Comparison of ENCODE assay signal across 12 cellular contexts in genomic region chr11:73312806-73313403, GRCh38. TPM values are rescaled to one million over a fixed set of nuclear protein-coding genes. Genes with fewer than 3 reads are reported as not detected.
DNase-seq lines count a peak whose midpoint lies in the region; ATAC-seq, FAIRE-seq and TF ChIP-seq lines count a peak whose summit lies in the region.
"Had no signal": no experiment of that assay in that cellular context is flagged by ENCODE, and none has a peak within 500 bp of the region (broad histone marks: within the 10 kb centered on the region; RNA-seq: fewer than 3 reads in every experiment).

No MANE protein-coding gene starts in this region.

- peak overlapping the region; percentile 36 for H3K9ac ChIP-seq in endothelial cell of umbilical vein (replicated peaks; ENCODE audit: extremely low read depth, insufficient read depth, low read length)

- peaks cover 51% of the 10 kb centered on the region for H3K79me2 ChIP-seq in endothelial cell of umbilical vein (ENCODE audit: control insufficient read depth, insufficient read depth, low read length)

- no peak overlapping the region for H2AFZ ChIP-seq in endothelial cell of umbilical vein (ENCODE audit: low read depth, low read length)

- H3K27ac ChIP-seq in heart right ventricle (peak overlapping the region; percentile 67 to 100 (median 98)), endothelial cell of umbilical vein (ENCODE audit: insufficient read depth, low read depth, low read length) (peak overlapping the region; percentile 56), uterus (peak overlapping the region; percentile 91 to 93)
- H3K27ac ChIP-seq: C4-2B had no signal

- H3K9me1 ChIP-seq in endothelial cell of umbilical vein (replicated peaks; ENCODE audit: control insufficient read depth, extremely low read depth, insufficient read depth, low read length): no peaks in the 10 kb centered on the region

- no peaks in the 10 kb centered on the region for H3K36me3 Mint-ChIP-seq in neural crest cell (ENCODE audit: low read depth)

- no peaks in the 10 kb centered on the region for H3K27me3 Mint-ChIP-seq in neural crest cell (ENCODE audit: low read depth)

- no peaks in the 10 kb centered on the region for H3K9me3 ChIP-seq in heart right ventricle
- no peaks in the 10 kb centered on the region for H3K9me3 ChIP-seq in endothelial cell of umbilical vein (replicated peaks; ENCODE audit: control insufficient read depth, insufficient read depth, low read length)
- no peaks in the 10 kb centered on the region for H3K9me3 ChIP-seq in uterus

- H3K36me3 ChIP-seq in heart right ventricle (peaks cover 0 to 20% (median 0%) of the 10 kb centered on the region in 9 donors), endothelial cell of umbilical vein (ENCODE audit: control insufficient read depth in 2 of 2, extremely low read depth in 1 of 2, insufficient read depth in 2 of 2, low read length in 2 of 2) (peaks cover 0 to 5% of the 10 kb centered on the region in 2 experiments), uterus (no peaks in the 10 kb centered on the region)

- peak overlapping the region; percentile 78 for H3K4me3 Mint-ChIP-seq in neural crest cell

- H3K4me1 Mint-ChIP-seq in neural crest cell: peaks cover 57% of the 10 kb centered on the region

- TF ChIP-seq POLR2A in endothelial cell of umbilical vein (IDR thresholded peaks at IDR 0.05; ENCODE audit: low read depth, low read length) (no peak), uterus (IDR thresholded peaks at IDR 0.05) (no peak)

- TF ChIP-seq CTCF in heart right ventricle (IDR thresholded peaks at IDR 0.05) (no peak), endothelial cell of umbilical vein (IDR thresholded peaks at IDR 0.05; ENCODE audit: extremely low read depth in 1 of 2, insufficient read depth in 1 of 2, low read depth in 1 of 2, low read length in 2 of 2) (no peak), neural crest cell (conservative IDR thresholded peaks at IDR 0.05) (no peak), uterus (IDR thresholded peaks at IDR 0.05) (no peak)

- 36 to 45% methylated on average over 7 of the region's 7 CpGs for WGBS in heart right ventricle, 2 donors

- H3K27ac Mint-ChIP-seq in neural crest cell (ENCODE audit: unreplicated experiment): peak overlapping the region; percentile 94
- H3K27ac Mint-ChIP-seq: activated T-helper 2 cell treated with anti-CD3 and anti-CD28 coated beads, Interferon-gamma antibody, Interleukin-2, Interleukin-4, amounts not matched to agents 10 μg/mL and 5 μg/mL and 100 μg/mL, durations not matched to agents 14 hours and 24 hours and 36 hours had no signal

- intact Hi-C loops in heart right ventricle (cut with DNase I): no loop called here
- intact Hi-C loops in Right ventricle myocardium superior (cut with DNase I): no loop called here
- intact Hi-C loops in endothelial cell of umbilical vein (cut with micrococcal nuclease): loop anchor here (1.0 kb wide), 1 partner anchor 8 kb away; no protein-coding TSS in a partner anchor
- intact Hi-C loops in uterus (cut with DNase I; ENCODE audit: low total_unique reads): no loop called here

- H3K4me3 ChIP-seq in heart right ventricle: peak overlapping the region; percentile 19 to 88 (median 74)
- H3K4me3 ChIP-seq in endothelial cell of umbilical vein (replicated peaks in 1 of 3; ENCODE audit: insufficient read depth in 1 of 3, low read depth in 1 of 3, low read length in 3 of 3): peak overlapping the region in 2 of 3 experiments; percentile 3 to 23
- H3K4me3 ChIP-seq in uterus: peak overlapping the region; percentile 37 to 46

- H3K27me3 ChIP-seq in heart right ventricle: peaks cover 0 to 20% (median 0%) of the 10 kb centered on the region in 7 donors
- no peaks in the 10 kb centered on the region for H3K27me3 ChIP-seq in endothelial cell of umbilical vein (ENCODE audit: control insufficient read depth in 2 of 2, insufficient read depth in 2 of 2, low read length in 2 of 2)
- H3K27me3 ChIP-seq in uterus: no peaks in the 10 kb centered on the region

- ATAC-seq in heart right ventricle (no peak), Right ventricle myocardium superior (ENCODE audit: poor library complexity) (no peak), HG03108 (IDR thresholded peaks at IDR 0.05; ENCODE audit: unreplicated experiment) (no peak)

- CTCF ChIA-PET in endothelial cell of umbilical vein (lab: Charles Lee): interaction anchor here (0.9 to 16.0 kb wide), 5 partner anchors 11 to 38 kb away, joined by 3 to 455 read pairs (median 4); no protein-coding TSS in a partner anchor

- POLR2A ChIA-PET in endothelial cell of umbilical vein (lab: Charles Lee): interaction anchor here (0.7 kb wide), 1 partner anchor 9 kb away, joined by 3 read pairs; no protein-coding TSS in a partner anchor

- H3K4me1 ChIP-seq in heart right ventricle: peaks cover 48 to 99% (median 85%) of the 10 kb centered on the region in 9 donors
- H3K4me1 ChIP-seq in endothelial cell of umbilical vein (ENCODE audit: control insufficient read depth, extremely low read depth, insufficient read depth, low read length): peaks cover 35% of the 10 kb centered on the region
- peaks cover 12 to 28% of the 10 kb centered on the region in 2 donors for H3K4me1 ChIP-seq in uterus

- dilution Hi-C loops in endothelial cell of umbilical vein (cut with MboI; ENCODE audit: extremely low pct_ligation_motif_present, low sequenced_read_pairs): no loop called here

- no peaks in the 10 kb centered on the region for H4K20me1 ChIP-seq in endothelial cell of umbilical vein (replicated peaks; ENCODE audit: control insufficient read depth, extremely low read depth, insufficient read depth, low read length)

- DNase-seq in heart right ventricle: no peak
- no peak for DNase-seq in Right ventricle myocardium superior
- DNase-seq in endothelial cell of umbilical vein (ENCODE audit: low read depth, low spot score): no peak
- DNase-seq in neural crest cell (ENCODE audit: low read depth, low spot score): no peak
- DNase-seq in uterus: peak in 1 of 2 donors; percentile 17
- DNase-seq in COLO668 (lab: John Stamatoyannopoulos, UW; ENCODE audit: unreplicated experiment): no peak
- DNase-seq in HT-29 (ENCODE audit: low spot score): no peak
- DNase-seq: stimulated activated CD4-positive, alpha-beta T cell treated with anti-CD3 and anti-CD28 coated beads, Interleukin-4, amount 100 ng/mL, for 4 hours had no signal

- peak overlapping the region; percentile 60 for H3K4me2 ChIP-seq in endothelial cell of umbilical vein (ENCODE audit: insufficient read depth, low read length)

- H3K9me3 Mint-ChIP-seq in neural crest cell: no peaks in the 10 kb centered on the region
- H3K9me3 Mint-ChIP-seq: activated T-helper 2 cell treated with anti-CD3 and anti-CD28 coated beads, Interferon-gamma antibody, Interleukin-2, Interleukin-4, amounts not matched to agents 10 μg/mL and 5 μg/mL and 100 μg/mL, durations not matched to agents 14 hours and 24 hours and 36 hours had no signal

- no TSS peak for BruUV-seq in endothelial cell of umbilical vein (replicated peaks; lab: Mats Ljungman, UMichigan)

- FAIRE-seq in endothelial cell of umbilical vein (lab: Jason Lieb, UNC): peak; percentile 63

TF ChIP-seq in endothelial cell of umbilical vein, 7 proteins besides CTCF, POLR2A, EP300 and RAD21:
- TF ChIP-seq, protein P1, sequence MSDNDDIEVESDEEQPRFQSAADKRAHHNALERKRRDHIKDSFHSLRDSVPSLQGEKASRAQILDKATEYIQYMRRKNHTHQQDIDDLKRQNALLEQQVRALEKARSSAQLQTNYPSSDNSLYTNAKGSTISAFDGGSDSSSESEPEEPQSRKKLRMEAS (IDR thresholded peaks at IDR 0.05; ENCODE audit: insufficient read depth, insufficient read length): no peak

RNA-seq across cellular contexts. Expression of gene ARHGEF17, which starts 4.8 kb away (rescaled TPM):
- total RNA-seq in heart right ventricle (10 to 100 TPM; 39.2 to 67.4 (median 52.2) TPM), Right ventricle myocardium superior (51.5 TPM), endothelial cell of umbilical vein (80.6 and 89.9 TPM in 2 replicates), neural crest cell (51.3 and 55.7 TPM in 2 replicates), uterus (100 to 1,000 TPM in 1 of 4 donors, 10 to 100 TPM in 3; 17.9 to 174 (median 58.6) TPM)
- polyA plus RNA-seq in heart right ventricle (10 to 100 TPM; 38.6 to 44.3 TPM), endothelial cell of umbilical vein (74.9 and 94.3 TPM in 2 replicates)
- 26.1 and 38.1 TPM in 2 replicates for polyA plus RNA-seq in endothelial cell of umbilical vein (2011; cell fraction: cytosol; rRNA removed)
- 278 and 342 TPM in 2 replicates for polyA plus RNA-seq in endothelial cell of umbilical vein (2011; cell fraction: nucleus; rRNA removed)
- polyA plus RNA-seq in endothelial cell of umbilical vein (2012): 32.1 and 52.1 TPM in 2 replicates
- polyA minus RNA-seq in endothelial cell of umbilical vein: 123 and 158 TPM in 2 replicates
- 22.0 TPM for polyA minus RNA-seq in endothelial cell of umbilical vein (2011; cell fraction: cytosol; rRNA and poly(A)+ RNA removed)
- 126 and 169 TPM in 2 replicates for polyA minus RNA-seq in endothelial cell of umbilical vein (2011; cell fraction: nucleus; rRNA and poly(A)+ RNA removed)
- total RNA-seq in HT-29 (2014; rRNA removed; shearing (Covaris generic)): 31.9 and 33.1 TPM in 2 replicates
- total RNA-seq: T-helper 1 cell treated with Interleukin-12 subunit alpha and Interleukin-12 subunit beta and Interleukin-4 antibody, amounts not matched to agents 30 ng/mL and 1 ng/mL, for 36 hours had no signal

RNA-seq across cellular contexts. Expression of gene P2RY6, which starts 40.8 kb away (rescaled TPM):
- total RNA-seq in heart right ventricle (10 to 100 TPM in 1 of 10 donors, 1 to 10 TPM in 7, under 1 TPM in 2; 0.83 to 13.0 (median 1.8) TPM), Right ventricle myocardium superior (2.1 TPM), endothelial cell of umbilical vein (0.30 TPM in 1 of 2 replicates, not detected in the other), neural crest cell (not detected in 2 replicates), uterus (1 to 10 TPM in 1 of 4 donors, under 1 TPM in 1, not detected in 2; 0.76 to 1.0 TPM)
- polyA plus RNA-seq in heart right ventricle (1 to 10 TPM; 1.2 to 2.4 TPM), endothelial cell of umbilical vein (0.47 and 0.54 TPM in 2 replicates)
- 0.34 and 0.40 TPM in 2 replicates for polyA plus RNA-seq in endothelial cell of umbilical vein (2011; cell fraction: cytosol; rRNA removed)
- 0.08 and 0.26 TPM in 2 replicates for polyA plus RNA-seq in endothelial cell of umbilical vein (2011; cell fraction: nucleus; rRNA removed)
- polyA plus RNA-seq in endothelial cell of umbilical vein (2012): 0.27 and 0.31 TPM in 2 replicates
- polyA minus RNA-seq in endothelial cell of umbilical vein: 0.13 and 0.24 TPM in 2 replicates
- polyA minus RNA-seq in endothelial cell of umbilical vein (2011; cell fraction: cytosol; rRNA and poly(A)+ RNA removed): 3.1 TPM
- 0.63 TPM in 1 of 2 replicates, not detected in the other for polyA minus RNA-seq in endothelial cell of umbilical vein (2011; cell fraction: nucleus; rRNA and poly(A)+ RNA removed)
- not detected in 2 replicates for total RNA-seq in HT-29 (2014; rRNA removed; shearing (Covaris generic))
- total RNA-seq: activated T-helper 2 cell treated with anti-CD3 and anti-CD28 coated beads, Interferon-gamma antibody, Interleukin-2, Interleukin-4, amounts not matched to agents 10 μg/mL and 5 μg/mL and 100 μg/mL, durations not matched to agents 14 hours and 24 hours and 36 hours; T-helper 1 cell treated with Interleukin-12 subunit alpha and Interleukin-12 subunit beta and Interleukin-4 antibody, amounts not matched to agents 30 ng/mL and 1 ng/mL, for 36 hours had no signal

Comparison
In these comparisons a context has a peak if more than half of its experiments do, and no peak if none do; other contexts are left out.
1. H3K4me3 ChIP-seq: peak in every context shown above with its lines; median percentile 74 in heart right ventricle; 42 in uterus; 13 in endothelial cell of umbilical vein.